In genomic region chr11:48019230-48019584, GRCh38 we compare ENCODE assay signal across 9 cellular contexts. TPM values are rescaled to one million over a fixed set of nuclear protein-coding genes. Genes with fewer than 3 reads are reported as not detected.
DNase-seq lines count a peak whose midpoint lies in the region; ATAC-seq, FAIRE-seq and TF ChIP-seq lines count a peak whose summit lies in the region.
"Had no signal": no experiment of that assay in that cellular context is flagged by ENCODE, and none has a peak within 500 bp of the region (broad histone marks: within the 10 kb centered on the region; RNA-seq: fewer than 3 reads in every experiment).

No MANE protein-coding gene starts in this region.

- WGBS in SK-N-SH (ENCODE audit: low lambda C conversion rate): 89% methylated on average over 5 of the region's 5 CpGs
- WGBS in hepatocyte (ENCODE audit: low lambda C conversion rate, missing lambda C conversion rate): 18% methylated on average over 2 of the region's 5 CpGs

- H3K27me3 ChIP-seq in SK-N-SH (ENCODE audit: insufficient read depth) (no peaks in the 10 kb centered on the region), hepatocyte (no peaks in the 10 kb centered on the region)

- H3F3A ChIP-seq in SK-N-SH (replicated peaks; ENCODE audit: insufficient read depth): peaks cover 4% of the 10 kb centered on the region

- TF ChIP-seq EP300 in SK-N-SH (IDR thresholded peaks at IDR 0.05; ENCODE audit: borderline replicate concordance in 1 of 2, low read depth in 1 of 2, low read length in 1 of 2): no peak

- H3K9me3 ChIP-seq in SK-N-SH: no peaks in the 10 kb centered on the region
- no peaks in the 10 kb centered on the region for H3K9me3 ChIP-seq in hepatocyte (ENCODE audit: low read depth)

- CTCF ChIA-PET in SK-N-SH (lab: Yijun Ruan, JAX): no interaction called here

- no peaks in the 10 kb centered on the region for H3K27me3 Mint-ChIP-seq in stimulated activated naive CD8-positive, alpha-beta T cell treated with anti-CD3 and anti-CD28 coated beads, Interleukin-15, Interleukin-2, amounts not matched to agents 100 ng/mL and 50 ng/mL, for 24 hours

- H3K9me3 Mint-ChIP-seq in stimulated activated naive CD8-positive, alpha-beta T cell treated with anti-CD3 and anti-CD28 coated beads, Interleukin-15, Interleukin-2, amounts not matched to agents 100 ng/mL and 50 ng/mL, for 24 hours: no peaks in the 10 kb centered on the region

- no peak overlapping the region for H3K9ac ChIP-seq in SK-N-SH

- POLR2A ChIA-PET in SK-N-SH (lab: Yijun Ruan, JAX): no interaction called here

- peak; percentile 50 for DNase-seq in activated CD4-positive, alpha-beta T cell treated with anti-CD3 and anti-CD28 coated beads for 48 hours
- no peak for DNase-seq in activated CD4-positive, alpha-beta T cell treated with anti-CD3 and anti-CD28 coated beads, Interleukin-2, amount 50 U/mL, for 4 hours
- DNase-seq in SK-N-SH (peak; percentile 25), hepatocyte (ENCODE audit: low spot score) (peak; percentile 80), A172 (ENCODE audit: low spot score) (no peak), RCC 7860 (ENCODE audit: low spot score) (no peak)
- DNase-seq: OCI-M1 had no signal

- peaks cover 85% of the 10 kb centered on the region for H3K4me1 Mint-ChIP-seq in stimulated activated naive CD8-positive, alpha-beta T cell treated with anti-CD3 and anti-CD28 coated beads, Interleukin-15, Interleukin-2, amounts not matched to agents 100 ng/mL and 50 ng/mL, for 24 hours (ENCODE audit: low read depth)

- no peak overlapping the region for H3K4me3 ChIP-seq in SK-N-SH (ENCODE audit: low read depth in 2 of 2, low read length in 1 of 2)
- H3K4me3 ChIP-seq in hepatocyte: no peak overlapping the region

- no peak for TF ChIP-seq RAD21 in SK-N-SH (IDR thresholded peaks at IDR 0.05; ENCODE audit: low read length)

- H3K36me3 ChIP-seq in SK-N-SH (replicated peaks in 1 of 2; ENCODE audit: control insufficient read depth in 1 of 2, insufficient read depth in 2 of 2, low read length in 1 of 2) (no peaks in the 10 kb centered on the region), hepatocyte (replicated peaks; ENCODE audit: insufficient read depth, low read depth) (no peaks in the 10 kb centered on the region)

- H2AFZ ChIP-seq in SK-N-SH (ENCODE audit: low read depth) (no peak overlapping the region), hepatocyte (peak overlapping the region; percentile 7)

- H4K20me1 ChIP-seq in SK-N-SH (ENCODE audit: insufficient read depth): peaks cover 4% of the 10 kb centered on the region; the same call in 1 of the 2 replicates
- no peaks in the 10 kb centered on the region for H4K20me1 ChIP-seq in hepatocyte (ENCODE audit: insufficient read depth, poor library complexity, severe bottlenecking)

- peak overlapping the region; percentile 90 for H3K27ac Mint-ChIP-seq in stimulated activated naive CD8-positive, alpha-beta T cell treated with anti-CD3 and anti-CD28 coated beads, Interleukin-15, Interleukin-2, amounts not matched to agents 100 ng/mL and 50 ng/mL, for 24 hours

- H3K4me3 Mint-ChIP-seq in stimulated activated naive CD8-positive, alpha-beta T cell treated with anti-CD3 and anti-CD28 coated beads, Interleukin-15, Interleukin-2, amounts not matched to agents 100 ng/mL and 50 ng/mL, for 24 hours: peak overlapping the region; percentile 68

- H3K79me2 ChIP-seq in SK-N-SH (ENCODE audit: insufficient read depth): peaks cover 90% of the 10 kb centered on the region
- peaks cover 71% of the 10 kb centered on the region for H3K79me2 ChIP-seq in hepatocyte

- H3K27ac ChIP-seq in SK-N-SH (ENCODE audit: low read depth in 2 of 2, low read length in 1 of 2): no peak overlapping the region
- peak overlapping the region; percentile 96 for H3K27ac ChIP-seq in hepatocyte

- no peak overlapping the region for H3K4me2 ChIP-seq in SK-N-SH
- peak overlapping the region; percentile 62 for H3K4me2 ChIP-seq in hepatocyte

- no peak for ATAC-seq in HG03159 (IDR thresholded peaks at IDR 0.05; ENCODE audit: unreplicated experiment)

- H3K9me2 ChIP-seq in SK-N-SH (no peaks in the 10 kb centered on the region), hepatocyte (replicated peaks; ENCODE audit: insufficient read depth) (no peaks in the 10 kb centered on the region)

- H3K36me3 Mint-ChIP-seq in stimulated activated naive CD8-positive, alpha-beta T cell treated with anti-CD3 and anti-CD28 coated beads, Interleukin-15, Interleukin-2, amounts not matched to agents 100 ng/mL and 50 ng/mL, for 24 hours (ENCODE audit: low read depth): peaks cover 4% of the 10 kb centered on the region

- FAIRE-seq in RCC 7860 (lab: Jason Lieb, UNC): no peak

- peaks cover 16 to 37% of the 10 kb centered on the region in 2 experiments; a peak in 2 of 4 replicates for H3K4me1 ChIP-seq in SK-N-SH (ENCODE audit: control insufficient read depth in 1 of 2, insufficient read depth in 2 of 2, low read depth in 1 of 2, low read length in 1 of 2)
- H3K4me1 ChIP-seq in hepatocyte (ENCODE audit: insufficient read depth): peaks cover 19% of the 10 kb centered on the region

- TF ChIP-seq CTCF in SK-N-SH (IDR thresholded peaks at IDR 0.05) (no peak), hepatocyte (IDR thresholded peaks at IDR 0.05; ENCODE audit: poor library complexity) (no peak)

TF ChIP-seq in SK-N-SH, 30 proteins besides CTCF, POLR2A, EP300 and RAD21:
- no peak for TF ChIP-seq GABPA (IDR thresholded peaks at IDR 0.05; ENCODE audit: low read depth)
- no peak for TF ChIP-seq RCOR1 (IDR thresholded peaks at IDR 0.05; ENCODE audit: low read length)
- no peak for TF ChIP-seq MXI1 (IDR thresholded peaks at IDR 0.05; ENCODE audit: low read depth, low read length)
- TF ChIP-seq RFX5 (IDR thresholded peaks at IDR 0.05; ENCODE audit: low read length): no peak
- no peak for TF ChIP-seq JUND (IDR thresholded peaks at IDR 0.05)
- TF ChIP-seq ELF1 (IDR thresholded peaks at IDR 0.05): no peak
- TF ChIP-seq GATA2 (CRISPR knock-in tag; IDR thresholded peaks at IDR 0.05): no peak
- TF ChIP-seq FOXJ3 (CRISPR knock-in tag; IDR thresholded peaks at IDR 0.05): no peak
- no peak for TF ChIP-seq TCF12 (IDR thresholded peaks at IDR 0.05)
- TF ChIP-seq POLR2AphosphoS5 (IDR thresholded peaks at IDR 0.05; ENCODE audit: low read depth, low read length): no peak
- no peak for TF ChIP-seq FOSL2 (IDR thresholded peaks at IDR 0.05; ENCODE audit: borderline replicate concordance, low read depth)
- no peak for TF ChIP-seq NRF1 (IDR thresholded peaks at IDR 0.05; ENCODE audit: low read depth, low read length)
- TF ChIP-seq MAX (IDR thresholded peaks at IDR 0.05; ENCODE audit: low read depth): no peak
- TF ChIP-seq MEF2A (IDR thresholded peaks at IDR 0.05; ENCODE audit: borderline replicate concordance, low read depth): no peak
- TF ChIP-seq EZH2phosphoT487 (IDR thresholded peaks at IDR 0.05; ENCODE audit: borderline replicate concordance, low read depth): no peak
- no peak for TF ChIP-seq USF2 (IDR thresholded peaks at IDR 0.05; ENCODE audit: borderline replicate concordance, low read depth, low read length)
- no peak for TF ChIP-seq SIN3A (IDR thresholded peaks at IDR 0.05; ENCODE audit: borderline replicate concordance, low read depth, low read length)
- TF ChIP-seq TEAD4 (IDR thresholded peaks at IDR 0.05; ENCODE audit: borderline replicate concordance, insufficient read depth): no peak
- no peak for TF ChIP-seq TAF1 (IDR thresholded peaks at IDR 0.05; ENCODE audit: borderline replicate concordance, low read depth, low read length)
- no peak for TF ChIP-seq RXRA (IDR thresholded peaks at IDR 0.05; ENCODE audit: borderline replicate concordance, low read depth)

RNA-seq across cellular contexts. Expression of gene PTPRJ, which starts 38.8 kb away (rescaled TPM):
- polyA plus RNA-seq in SK-N-SH (2012; rRNA removed): 4.5 and 4.7 TPM in 2 replicates
- polyA plus RNA-seq in SK-N-SH (2012; cell fraction: cytosol; rRNA removed): 5.0 and 5.4 TPM in 2 replicates
- 5.6 and 8.6 TPM in 2 replicates for polyA plus RNA-seq in SK-N-SH (2012; cell fraction: nucleus; rRNA removed)
- total RNA-seq in hepatocyte: 16.4 and 21.0 TPM in 2 replicates
- polyA plus RNA-seq in hepatocyte: 7.5 and 9.3 TPM in 2 replicates
- 15.2 and 15.8 TPM in 2 replicates for total RNA-seq in A172 (2014; rRNA removed; shearing (Covaris generic))

Comparison
In these comparisons a context has a peak if more than half of its experiments do, and no peak if none do; other contexts are left out.
1. DNase-seq: peak in activated CD4-positive, alpha-beta T cell treated with anti-CD3 and anti-CD28 coated beads for 48 hours (single experiment), SK-N-SH (single experiment) and hepatocyte (single experiment); none in activated CD4-positive, alpha-beta T cell treated with anti-CD3 and anti-CD28 coated beads, Interleukin-2, amount 50 U/mL, for 4 hours (0 of 2), A172 (single experiment) and RCC 7860 (single experiment).